ENCODE assay signal across 32 cellular contexts in genomic region chr21:37040212-37040611, GRCh38. TPM values are rescaled to one million over a fixed set of nuclear protein-coding genes. Genes with fewer than 3 reads are reported as not detected.
"Had no signal": no experiment of that assay in that cellular context is flagged by ENCODE, and none has a peak within 500 bp of the region (broad histone marks: within the 10 kb centered on the region; RNA-seq: fewer than 3 reads in every experiment).

No MANE protein-coding gene starts in this region.

- H3K27ac Mint-ChIP-seq: mesothelial cell of epicardium, naive B cell had no signal

- DNase-seq: dermis blood vessel endothelial cell; dorsolateral prefrontal cortex; effector CD4-positive, alpha-beta T cell; effector memory CD4-positive, alpha-beta T cell; erythroblast; esophagus squamous epithelium; foreskin fibroblast; foreskin melanocyte; gastrocnemius medialis; glutamatergic neuron; head of caudate nucleus; heart right ventricle; hippocampal formation; left cardiac atrium; left lung; left ventricle myocardium superior; lower lobe of right lung; mesenchymal stem cell; mucosa of descending colon; naive B cell had no signal

- FAIRE-seq: colon, islet of Langerhans, keratinocyte had no signal

- H3K9me3 Mint-ChIP-seq: naive B cell had no signal

- H3K4me1 Mint-ChIP-seq: mesothelial cell of epicardium had no signal

- H3K4me1 ChIP-seq: gastrocnemius medialis, heart right ventricle, left lung, lower lobe of right lung had no signal

- H3K36me3 Mint-ChIP-seq: mesothelial cell of epicardium, naive B cell had no signal

- ATAC-seq: esophagus mucosa, gastrocnemius medialis, heart right ventricle, left cardiac atrium, left lung, left ventricle myocardium superior, lower lobe of right lung, mucosa of descending colon had no signal

- H3K4me3 ChIP-seq: coronary artery, dorsolateral prefrontal cortex, esophagus squamous epithelium, gastrocnemius medialis, heart right ventricle, left lung, lower lobe of right lung, mucosa of descending colon had no signal

- H3K27ac ChIP-seq: coronary artery, dorsolateral prefrontal cortex, epithelial cell of prostate, esophagus squamous epithelium, gastrocnemius medialis, heart right ventricle, left lung, lower lobe of right lung had no signal

- H3K27me3 ChIP-seq: dorsolateral prefrontal cortex, esophagus squamous epithelium, gastrocnemius medialis, heart right ventricle, left lung had no signal

- H3K4me3 Mint-ChIP-seq: mesothelial cell of epicardium, naive B cell had no signal

- H3K9me3 ChIP-seq: esophagus squamous epithelium, gastrocnemius medialis, heart right ventricle, left lung, lower lobe of right lung, mucosa of descending colon had no signal

- H3K36me3 ChIP-seq: esophagus squamous epithelium, gastrocnemius medialis, heart right ventricle, left lung, lower lobe of right lung had no signal

RNA-seq across cellular contexts. Expression of gene RIPPLY3, which starts 33.7 kb away (rescaled TPM):
- total RNA-seq: esophagus mucosa, gastrocnemius medialis, glomerular endothelial cell, heart right ventricle, left cardiac atrium, left ventricle myocardium superior, lower leg skin, lung microvascular endothelial cell, mesenteric fat pad, mucosa of descending colon, myocyte had no signal
